ENCODE assay signal across 20 cellular contexts in genomic region chr20:15550116-15550870, GRCh38.
DNase-seq lines count a peak whose midpoint lies in the region; ATAC-seq, FAIRE-seq and TF ChIP-seq lines count a peak whose summit lies in the region.
"Had no signal": no experiment of that assay in that cellular context is flagged by ENCODE, and none has a peak within 500 bp of the region (broad histone marks: within the 10 kb centered on the region; RNA-seq: fewer than 3 reads in every experiment).

No MANE protein-coding gene starts in this region.

- no peak for TF ChIP-seq EP300 in GM12878 (IDR thresholded peaks at IDR 0.05; ENCODE audit: borderline replicate concordance in 1 of 2, control insufficient read depth in 1 of 2, low read depth in 2 of 2, low read length in 2 of 2)

- H3K9ac ChIP-seq in PC-3 (ENCODE audit: low read length) (no peak overlapping the region), GM12878 (ENCODE audit: control insufficient read depth, insufficient read depth, low read length) (no peak overlapping the region), neuronal stem cell (ENCODE audit: low read depth, low read length, poor library complexity) (no peak overlapping the region)

- H2BK15ac ChIP-seq in neuronal stem cell (ENCODE audit: low read length), result no peak overlapping the region

- no peak overlapping the region for H3K14ac ChIP-seq in neuronal stem cell (ENCODE audit: low read length)

- ATAC-seq in PC-3, result peak; percentile 75
- no peak for ATAC-seq in GM12878
- no peak for ATAC-seq in upper lobe of right lung
- ATAC-seq: HCT116, HepG2 had no signal

- no peak for TF ChIP-seq POLR2A in GM12878 (IDR thresholded peaks at IDR 0.05; ENCODE audit: low read depth, low read length)

- no peak overlapping the region for H3K4me2 ChIP-seq in PC-3 (ENCODE audit: low read length)
- no peak overlapping the region for H3K4me2 ChIP-seq in GM12878 (ENCODE audit: control insufficient read depth, insufficient read depth)
- H3K4me2 ChIP-seq in neuronal stem cell (ENCODE audit: insufficient read depth, low read length, poor library complexity, severe bottlenecking), result no peak overlapping the region

- RAD21 ChIA-PET in GM12878 (lab: Charles Lee; ENCODE audit: unreplicated experiment), result no interaction called here

- POLR2A ChIA-PET in PC-3 (lab: Charles Lee; ENCODE audit: unreplicated experiment), result no interaction called here
- POLR2A ChIA-PET in GM12878 (lab: Charles Lee), result no interaction called here

- in situ Hi-C loops in GM12878 (cut with MboI), result no loop called here

- DNase-seq in PC-3 (peak; percentile 70), GM12878 (ENCODE audit: low read depth, low spot score) (no peak), frontal cortex (ENCODE audit: low spot score in 2 of 2) (no peak), HT-29 (ENCODE audit: low spot score) (no peak), neuronal stem cell (ENCODE audit: low spot score) (no peak), upper lobe of right lung (no peak), GM03348 (ENCODE audit: low spot score) (no peak)
- DNase-seq: ACHN; BE2C; C1 segment of cervical spinal cord; Caco-2; CD4-positive, CD25-positive, alpha-beta regulatory T cell; CD8-positive, alpha-beta memory T cell; GDM1; GOT3; H7; HFFc6 had no signal

- no peak overlapping the region for H3K4ac ChIP-seq in neuronal stem cell (ENCODE audit: low read length)

- no peak overlapping the region for H2BK120ac ChIP-seq in neuronal stem cell (ENCODE audit: low read depth, low read length)

- TF ChIP-seq CTCF in PC-3 (conservative IDR thresholded peaks at IDR 0.05; ENCODE audit: low read depth, low read length) (no peak), GM12878 (IDR thresholded peaks at IDR 0.05 in 2 of 3, conservative IDR thresholded peaks at IDR 0.05 in 1 of 3; ENCODE audit: control insufficient read depth in 2 of 3, extremely low read depth in 1 of 3, insufficient read depth in 1 of 3, low read depth in 3 of 3, low read length in 3 of 3) (no peak), upper lobe of right lung (IDR thresholded peaks at IDR 0.05) (no peak)

- SMC1A ChIA-PET in GM12878 (lab: Charles Lee; ENCODE audit: uncharacterized antibody, unreplicated experiment), result no interaction called here

- H2BK12ac ChIP-seq in neuronal stem cell (ENCODE audit: low read length), result no peak overlapping the region

- H3K79me1 ChIP-seq in neuronal stem cell (ENCODE audit: low read depth, low read length), result no peaks in the 10 kb centered on the region

- no peak for TF ChIP-seq RAD21 in GM12878 (IDR thresholded peaks at IDR 0.05; ENCODE audit: insufficient read depth, low read depth, low read length)

- H4K91ac ChIP-seq in neuronal stem cell (ENCODE audit: low read depth, low read length, poor library complexity), result no peak overlapping the region

- intact Hi-C loops in PC-3 (cut with micrococcal nuclease), result no loop called here
- intact Hi-C loops in GM12878 (cut with micrococcal nuclease; ENCODE audit: unreplicated experiment), result no loop called here
- intact Hi-C loops in upper lobe of right lung (cut with DNase I), result no loop called here

- FAIRE-seq in GM12878 (lab: Jason Lieb, UNC) (peak; percentile 31), frontal cortex (lab: Jason Lieb, UNC) (peak; percentile 99)
- FAIRE-seq: D721Med, HepG2 had no signal

- no peaks in the 10 kb centered on the region for H3K9me2 ChIP-seq in PC-3 (replicated peaks; ENCODE audit: low read length)

- H3F3A ChIP-seq in PC-3 (ENCODE audit: low read length, unreplicated experiment), result no peaks in the 10 kb centered on the region

- H3K4me3 ChIP-seq in PC-3 (ENCODE audit: low read length) (no peak overlapping the region), GM12878 (no peak overlapping the region), neuronal stem cell (ENCODE audit: low read length in 2 of 2) (no peak overlapping the region), upper lobe of right lung (no peak overlapping the region)

- no peaks in the 10 kb centered on the region for H3K27me3 ChIP-seq in PC-3 (ENCODE audit: low read length)
- H3K27me3 ChIP-seq in GM12878 (replicated peaks in 1 of 2; ENCODE audit: control insufficient read depth in 2 of 2, insufficient read depth in 2 of 2, low read length in 1 of 2), result no peaks in the 10 kb centered on the region
- no peaks in the 10 kb centered on the region for H3K27me3 ChIP-seq in neuronal stem cell (ENCODE audit: control insufficient read depth in 3 of 3, insufficient read depth in 3 of 3, low read depth in 1 of 3, low read length in 3 of 3)
- H3K27me3 ChIP-seq in upper lobe of right lung, result no peaks in the 10 kb centered on the region
- H3K27me3 ChIP-seq: BE2C had no signal

- BruUV-seq in PC-3 (replicated peaks; lab: Mats Ljungman, UMichigan) (no TSS peak), GM12878 (replicated peaks; lab: Mats Ljungman, UMichigan) (no TSS peak)

- H4K8ac ChIP-seq in neuronal stem cell (ENCODE audit: low read depth, low read length), result no peak overlapping the region

- CTCF ChIA-PET in PC-3 (lab: Charles Lee), result no interaction called here
- CTCF ChIA-PET in GM12878 (lab: Yijun Ruan, JAX), result no interaction called here

- no peak overlapping the region for H3K23ac ChIP-seq in neuronal stem cell (ENCODE audit: low read depth, low read length, poor library complexity)

- H2AFZ ChIP-seq in PC-3 (ENCODE audit: low read length) (no peak overlapping the region), GM12878 (ENCODE audit: control insufficient read depth, low read depth, low read length) (no peak overlapping the region), neuronal stem cell (ENCODE audit: low read length) (no peak overlapping the region)

- H3K27ac ChIP-seq in PC-3 (ENCODE audit: low read length) (no peak overlapping the region), GM12878 (ENCODE audit: control insufficient read depth, insufficient read depth) (no peak overlapping the region), neuronal stem cell (replicated peaks; ENCODE audit: low read length) (no peak overlapping the region), upper lobe of right lung (no peak overlapping the region)

- no peak overlapping the region for H2AK5ac ChIP-seq in neuronal stem cell (ENCODE audit: low read depth, low read length)

- H3K9me3 ChIP-seq in PC-3 (ENCODE audit: low read length), result no peaks in the 10 kb centered on the region
- H3K9me3 ChIP-seq in GM12878 (replicated peaks; ENCODE audit: control insufficient read depth, insufficient read depth, low read length), result peaks cover 2% of the 10 kb centered on the region; the same call in 2 of the 3 replicates
- peaks cover 10 to 33% of the 10 kb centered on the region in 2 donors for H3K9me3 ChIP-seq in neuronal stem cell (replicated peaks in 1 of 2; ENCODE audit: control insufficient read depth in 2 of 2, insufficient read depth in 1 of 2, low read depth in 1 of 2, low read length in 2 of 2)
- H3K9me3 ChIP-seq in upper lobe of right lung, result peaks cover 9% of the 10 kb centered on the region

- H4K20me1 ChIP-seq in PC-3 (ENCODE audit: low read length) (no peaks in the 10 kb centered on the region), GM12878 (ENCODE audit: control insufficient read depth, insufficient read depth) (no peaks in the 10 kb centered on the region)

- WGBS in GM12878 (ENCODE audit: insufficient coverage, insufficient replicate concordance, low lambda C conversion rate, missing lambda C conversion rate), result 50% methylated on average over 2 of the region's 2 CpGs
- WGBS in neuronal stem cell (ENCODE audit: extremely low coverage in 2 of 2, insufficient read length in 2 of 2, insufficient replicate concordance in 1 of 2), 2 donors, result no CpG with 5 or more reads among the region's 2 CpGs

- H3K79me2 ChIP-seq in PC-3 (ENCODE audit: low read length) (no peaks in the 10 kb centered on the region), GM12878 (ENCODE audit: control insufficient read depth, insufficient read depth, low read length) (no peaks in the 10 kb centered on the region)

- no peaks in the 10 kb centered on the region for H3K36me3 ChIP-seq in PC-3 (ENCODE audit: low read depth, low read length)
- H3K36me3 ChIP-seq in GM12878 (ENCODE audit: control insufficient read depth in 2 of 2, insufficient read depth in 2 of 2, low read length in 1 of 2), result no peaks in the 10 kb centered on the region
- H3K36me3 ChIP-seq in neuronal stem cell (replicated peaks in 1 of 2; ENCODE audit: control insufficient read depth in 2 of 2, insufficient read depth in 2 of 2, low read length in 2 of 2), result no peaks in the 10 kb centered on the region
- no peaks in the 10 kb centered on the region for H3K36me3 ChIP-seq in upper lobe of right lung
- H3K36me3 ChIP-seq: BE2C had no signal

- no peak overlapping the region for H3K18ac ChIP-seq in neuronal stem cell (ENCODE audit: low read length)

- no peak overlapping the region for H2BK5ac ChIP-seq in neuronal stem cell (ENCODE audit: low read length)

- H3K4me1 ChIP-seq in PC-3 (ENCODE audit: insufficient read depth, low read length) (peaks cover 10% of the 10 kb centered on the region; the same call in 1 of the 2 replicates), GM12878 (ENCODE audit: control insufficient read depth, insufficient read depth, low read length) (no peaks in the 10 kb centered on the region), neuronal stem cell (ENCODE audit: control insufficient read depth in 2 of 2, insufficient read depth in 1 of 2, low read depth in 1 of 2, low read length in 2 of 2) (no peaks in the 10 kb centered on the region), upper lobe of right lung (no peaks in the 10 kb centered on the region)
- H3K4me1 ChIP-seq: BE2C, Caco-2 had no signal

TF ChIP-seq in GM12878, 131 proteins besides CTCF, POLR2A, EP300 and RAD21 (continues in another document):
- TF ChIP-seq HSF1 (IDR thresholded peaks at IDR 0.05; ENCODE audit: low read depth, low read length), result no peak
- no peak for TF ChIP-seq CHD2 (IDR thresholded peaks at IDR 0.05; ENCODE audit: borderline replicate concordance, low read depth, low read length)
- no peak for TF ChIP-seq EGR1 (IDR thresholded peaks at IDR 0.05; ENCODE audit: borderline replicate concordance in 1 of 2, low read depth in 2 of 2, low read length in 2 of 2)
- no peak for TF ChIP-seq MTA2 (IDR thresholded peaks at IDR 0.05; ENCODE audit: low read depth)
